In the genomic region with DNA sequence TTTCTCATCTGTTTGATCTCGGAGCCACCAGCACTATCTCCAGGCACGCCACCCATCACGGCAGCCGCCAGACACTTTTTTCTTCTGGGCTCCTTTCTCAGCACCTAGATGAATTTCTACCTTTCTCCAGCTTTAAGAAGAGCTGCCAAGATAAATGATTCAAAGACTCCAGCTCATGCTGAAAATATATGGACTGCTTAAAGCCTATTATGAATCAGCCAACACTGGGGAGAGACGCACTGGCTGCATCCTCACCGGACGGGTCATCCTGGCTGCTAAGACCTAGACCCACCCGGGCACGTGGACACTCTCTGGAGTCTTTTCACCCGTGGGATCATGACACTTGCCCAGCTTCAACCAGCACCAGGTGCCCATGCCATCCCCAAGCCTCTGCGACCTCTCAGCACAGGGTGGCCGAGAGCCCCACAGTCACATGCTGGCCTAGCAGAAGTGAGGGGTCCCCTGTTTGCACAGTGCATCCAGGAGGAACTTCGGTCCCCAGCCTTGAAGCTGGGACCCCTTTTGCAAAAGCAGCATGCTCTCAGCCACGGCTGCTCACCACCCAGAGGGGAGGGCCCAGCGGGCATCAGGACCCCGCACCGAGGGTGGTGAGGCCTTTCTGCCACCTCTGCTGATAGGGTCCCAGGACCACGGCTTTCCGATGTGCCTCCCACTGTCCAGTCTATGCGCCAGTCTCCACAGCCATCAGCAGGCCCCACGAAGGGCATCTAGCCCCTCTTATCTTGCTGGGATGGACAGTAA, we compare ENCODE assay signal across 1 cellular context.
TF ChIP-seq lines count a peak whose summit lies in the region.

No MANE protein-coding gene starts in this region.

TF ChIP-seq in GM23338, 12 proteins besides CTCF, POLR2A, EP300 and RAD21:
- TF ChIP-seq, protein P1, sequence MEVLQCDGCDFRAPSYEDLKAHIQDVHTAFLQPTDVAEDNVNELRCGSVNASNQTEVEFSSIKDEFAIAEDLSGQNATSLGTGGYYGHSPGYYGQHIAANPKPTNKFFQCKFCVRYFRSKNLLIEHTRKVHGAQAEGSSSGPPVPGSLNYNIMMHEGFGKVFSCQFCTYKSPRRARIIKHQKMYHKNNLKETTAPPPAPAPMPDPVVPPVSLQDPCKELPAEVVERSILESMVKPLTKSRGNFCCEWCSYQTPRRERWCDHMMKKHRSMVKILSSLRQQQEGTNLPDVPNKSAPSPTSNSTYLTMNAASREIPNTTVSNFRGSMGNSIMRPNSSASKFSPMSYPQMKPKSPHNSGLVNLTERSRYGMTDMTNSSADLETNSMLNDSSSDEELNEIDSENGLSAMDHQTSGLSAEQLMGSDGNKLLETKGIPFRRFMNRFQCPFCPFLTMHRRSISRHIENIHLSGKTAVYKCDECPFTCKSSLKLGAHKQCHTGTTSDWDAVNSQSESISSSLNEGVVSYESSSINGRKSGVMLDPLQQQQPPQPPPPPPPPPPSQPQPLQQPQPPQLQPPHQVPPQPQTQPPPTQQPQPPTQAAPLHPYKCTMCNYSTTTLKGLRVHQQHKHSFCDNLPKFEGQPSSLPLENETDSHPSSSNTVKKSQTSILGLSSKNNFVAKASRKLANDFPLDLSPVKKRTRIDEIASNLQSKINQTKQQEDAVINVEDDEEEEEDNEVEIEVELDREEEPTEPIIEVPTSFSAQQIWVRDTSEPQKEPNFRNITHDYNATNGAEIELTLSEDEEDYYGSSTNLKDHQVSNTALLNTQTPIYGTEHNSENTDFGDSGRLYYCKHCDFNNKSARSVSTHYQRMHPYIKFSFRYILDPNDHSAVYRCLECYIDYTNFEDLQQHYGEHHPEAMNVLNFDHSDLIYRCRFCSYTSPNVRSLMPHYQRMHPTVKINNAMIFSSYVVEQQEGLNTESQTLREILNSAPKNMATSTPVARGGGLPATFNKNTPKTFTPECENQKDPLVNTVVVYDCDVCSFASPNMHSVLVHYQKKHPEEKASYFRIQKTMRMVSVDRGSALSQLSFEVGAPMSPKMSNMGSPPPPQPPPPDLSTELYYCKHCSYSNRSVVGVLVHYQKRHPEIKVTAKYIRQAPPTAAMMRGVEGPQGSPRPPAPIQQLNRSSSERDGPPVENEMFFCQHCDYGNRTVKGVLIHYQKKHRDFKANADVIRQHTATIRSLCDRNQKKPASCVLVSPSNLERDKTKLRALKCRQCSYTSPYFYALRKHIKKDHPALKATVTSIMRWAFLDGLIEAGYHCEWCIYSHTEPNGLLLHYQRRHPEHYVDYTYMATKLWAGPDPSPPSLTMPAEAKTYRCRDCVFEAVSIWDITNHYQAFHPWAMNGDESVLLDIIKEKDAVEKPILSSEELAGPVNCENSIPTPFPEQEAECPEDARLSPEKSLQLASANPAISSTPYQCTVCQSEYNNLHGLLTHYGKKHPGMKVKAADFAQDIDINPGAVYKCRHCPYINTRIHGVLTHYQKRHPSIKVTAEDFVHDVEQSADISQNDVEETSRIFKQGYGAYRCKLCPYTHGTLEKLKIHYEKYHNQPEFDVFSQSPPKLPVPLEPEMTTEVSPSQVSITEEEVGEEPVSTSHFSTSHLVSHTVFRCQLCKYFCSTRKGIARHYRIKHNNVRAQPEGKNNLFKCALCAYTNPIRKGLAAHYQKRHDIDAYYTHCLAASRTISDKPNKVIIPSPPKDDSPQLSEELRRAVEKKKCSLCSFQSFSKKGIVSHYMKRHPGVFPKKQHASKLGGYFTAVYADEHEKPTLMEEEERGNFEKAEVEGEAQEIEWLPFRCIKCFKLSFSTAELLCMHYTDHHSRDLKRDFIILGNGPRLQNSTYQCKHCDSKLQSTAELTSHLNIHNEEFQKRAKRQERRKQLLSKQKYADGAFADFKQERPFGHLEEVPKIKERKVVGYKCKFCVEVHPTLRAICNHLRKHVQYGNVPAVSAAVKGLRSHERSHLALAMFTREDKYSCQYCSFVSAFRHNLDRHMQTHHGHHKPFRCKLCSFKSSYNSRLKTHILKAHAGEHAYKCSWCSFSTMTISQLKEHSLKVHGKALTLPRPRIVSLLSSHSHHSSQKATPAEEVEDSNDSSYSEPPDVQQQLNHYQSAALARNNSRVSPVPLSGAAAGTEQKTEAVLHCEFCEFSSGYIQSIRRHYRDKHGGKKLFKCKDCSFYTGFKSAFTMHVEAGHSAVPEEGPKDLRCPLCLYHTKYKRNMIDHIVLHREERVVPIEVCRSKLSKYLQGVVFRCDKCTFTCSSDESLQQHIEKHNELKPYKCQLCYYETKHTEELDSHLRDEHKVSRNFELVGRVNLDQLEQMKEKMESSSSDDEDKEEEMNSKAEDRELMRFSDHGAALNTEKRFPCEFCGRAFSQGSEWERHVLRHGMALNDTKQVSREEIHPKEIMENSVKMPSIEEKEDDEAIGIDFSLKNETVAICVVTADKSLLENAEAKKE (CRISPR knock-in tag; IDR thresholded peaks at IDR 0.05) = no peak
- TF ChIP-seq EZH2phosphoT487 (IDR thresholded peaks at IDR 0.05; ENCODE audit: unreplicated experiment) (no peak), CREB1 (CRISPR knock-in tag; IDR thresholded peaks at IDR 0.05; ENCODE audit: low read depth) (no peak), JUNB (IDR thresholded peaks at IDR 0.05; ENCODE audit: unreplicated experiment) (no peak), POLR2AphosphoS5 (IDR thresholded peaks at IDR 0.05; ENCODE audit: low read depth) (no peak), ZNF331 (CRISPR knock-in tag; IDR thresholded peaks at IDR 0.05; ENCODE audit: low read depth) (no peak), NANOG (IDR thresholded peaks at IDR 0.05; ENCODE audit: borderline replicate concordance) (no peak), STAT1 (IDR thresholded peaks at IDR 0.05; ENCODE audit: unreplicated experiment) (no peak)
- TF ChIP-seq, protein P2, sequence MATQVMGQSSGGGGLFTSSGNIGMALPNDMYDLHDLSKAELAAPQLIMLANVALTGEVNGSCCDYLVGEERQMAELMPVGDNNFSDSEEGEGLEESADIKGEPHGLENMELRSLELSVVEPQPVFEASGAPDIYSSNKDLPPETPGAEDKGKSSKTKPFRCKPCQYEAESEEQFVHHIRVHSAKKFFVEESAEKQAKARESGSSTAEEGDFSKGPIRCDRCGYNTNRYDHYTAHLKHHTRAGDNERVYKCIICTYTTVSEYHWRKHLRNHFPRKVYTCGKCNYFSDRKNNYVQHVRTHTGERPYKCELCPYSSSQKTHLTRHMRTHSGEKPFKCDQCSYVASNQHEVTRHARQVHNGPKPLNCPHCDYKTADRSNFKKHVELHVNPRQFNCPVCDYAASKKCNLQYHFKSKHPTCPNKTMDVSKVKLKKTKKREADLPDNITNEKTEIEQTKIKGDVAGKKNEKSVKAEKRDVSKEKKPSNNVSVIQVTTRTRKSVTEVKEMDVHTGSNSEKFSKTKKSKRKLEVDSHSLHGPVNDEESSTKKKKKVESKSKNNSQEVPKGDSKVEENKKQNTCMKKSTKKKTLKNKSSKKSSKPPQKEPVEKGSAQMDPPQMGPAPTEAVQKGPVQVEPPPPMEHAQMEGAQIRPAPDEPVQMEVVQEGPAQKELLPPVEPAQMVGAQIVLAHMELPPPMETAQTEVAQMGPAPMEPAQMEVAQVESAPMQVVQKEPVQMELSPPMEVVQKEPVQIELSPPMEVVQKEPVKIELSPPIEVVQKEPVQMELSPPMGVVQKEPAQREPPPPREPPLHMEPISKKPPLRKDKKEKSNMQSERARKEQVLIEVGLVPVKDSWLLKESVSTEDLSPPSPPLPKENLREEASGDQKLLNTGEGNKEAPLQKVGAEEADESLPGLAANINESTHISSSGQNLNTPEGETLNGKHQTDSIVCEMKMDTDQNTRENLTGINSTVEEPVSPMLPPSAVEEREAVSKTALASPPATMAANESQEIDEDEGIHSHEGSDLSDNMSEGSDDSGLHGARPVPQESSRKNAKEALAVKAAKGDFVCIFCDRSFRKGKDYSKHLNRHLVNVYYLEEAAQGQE (IDR thresholded peaks at IDR 0.05; ENCODE audit: unreplicated experiment) = no peak
- TF ChIP-seq, protein P3, sequence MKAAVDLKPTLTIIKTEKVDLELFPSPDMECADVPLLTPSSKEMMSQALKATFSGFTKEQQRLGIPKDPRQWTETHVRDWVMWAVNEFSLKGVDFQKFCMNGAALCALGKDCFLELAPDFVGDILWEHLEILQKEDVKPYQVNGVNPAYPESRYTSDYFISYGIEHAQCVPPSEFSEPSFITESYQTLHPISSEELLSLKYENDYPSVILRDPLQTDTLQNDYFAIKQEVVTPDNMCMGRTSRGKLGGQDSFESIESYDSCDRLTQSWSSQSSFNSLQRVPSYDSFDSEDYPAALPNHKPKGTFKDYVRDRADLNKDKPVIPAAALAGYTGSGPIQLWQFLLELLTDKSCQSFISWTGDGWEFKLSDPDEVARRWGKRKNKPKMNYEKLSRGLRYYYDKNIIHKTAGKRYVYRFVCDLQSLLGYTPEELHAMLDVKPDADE (IDR thresholded peaks at IDR 0.05) = no peak
